ENCODE assay signal across 1 cellular context in the genomic region with DNA sequence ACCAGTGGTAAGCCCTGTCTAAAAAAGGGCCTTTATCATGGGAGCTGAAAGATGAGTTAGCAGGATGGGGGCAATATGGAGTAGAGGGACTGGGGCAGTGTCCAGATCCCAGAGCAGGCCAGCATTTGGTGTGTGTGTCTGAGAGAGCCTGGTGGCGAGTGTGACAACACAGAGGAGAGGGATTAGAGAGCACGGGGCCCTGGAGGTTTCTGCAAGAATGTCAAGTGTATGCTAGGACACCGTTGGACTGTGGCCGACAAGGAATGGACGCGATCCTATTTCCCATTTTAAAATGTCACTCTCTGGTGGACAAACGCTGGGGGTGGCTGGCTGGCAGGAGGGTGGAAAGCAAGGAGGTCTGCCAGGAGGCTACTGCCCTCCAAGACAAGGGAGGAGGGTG.
A peak's percentile ranks its signal among the peaks of the same experiment; 100 is the strongest.
TF ChIP-seq lines count a peak whose summit lies in the region.

No MANE protein-coding gene starts in this region.

TF ChIP-seq in PFSK-1, 5 proteins besides CTCF, POLR2A, EP300 and RAD21:
- TF ChIP-seq POLR2AphosphoS5 (IDR thresholded peaks at IDR 0.05; ENCODE audit: low read depth, low read length) (0 out of 2 replicates have a peak, but pooled peaks have one; percentile 4), FOXP2 (optimal IDR thresholded peaks at IDR 0.05; ENCODE audit: borderline replicate concordance, extremely low read depth, extremely low read length, insufficient read depth) (no peak)
TF ChIP-seq in PFSK-1: peak in this region for 1.
